In the genomic region with DNA sequence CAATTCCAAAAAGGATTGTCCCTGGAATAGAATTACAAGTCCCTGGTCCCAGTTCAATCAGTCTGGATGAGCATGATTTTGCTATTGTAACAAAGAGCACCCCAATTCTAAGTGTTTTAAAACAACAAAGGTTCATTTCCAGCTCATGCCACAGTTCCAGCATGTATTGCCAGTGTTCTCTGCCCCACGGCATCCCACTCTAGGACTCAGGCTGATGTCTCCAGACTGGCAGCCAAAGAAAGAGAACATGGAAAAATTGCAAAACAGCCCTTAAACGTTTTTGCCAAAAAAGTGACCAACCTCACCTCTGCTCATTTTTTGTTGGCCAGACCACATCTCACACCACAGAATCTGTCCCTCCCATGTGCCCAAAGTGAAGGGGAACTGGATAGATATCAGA, we compare ENCODE assay signal across 19 cellular contexts.
DNase-seq lines count a peak whose midpoint lies in the region; ATAC-seq and TF ChIP-seq lines count a peak whose summit lies in the region.
"Had no signal": no experiment of that assay in that cellular context is flagged by ENCODE, and none has a peak within 500 bp of the region (broad histone marks: within the 10 kb centered on the region; RNA-seq: fewer than 3 reads in every experiment).

No MANE protein-coding gene starts in this region.

- in situ Hi-C loops in GM13977 (cut with MboI; ENCODE audit: low pct_unique_long_range_greater_than_20kb, low sequenced_read_pairs, unreplicated experiment): no loop called here

- intact Hi-C loops in CD4-positive, alpha-beta memory T cell (cut with micrococcal nuclease): no loop called here

- H3K9ac ChIP-seq in DND-41 (ENCODE audit: low read depth, low read length): peak overlapping the region; percentile 44

- peaks cover 21 to 43% (median 34%) of the 10 kb centered on the region in 4 donors for H3K4me1 Mint-ChIP-seq in CD4-positive, alpha-beta memory T cell
- peaks cover 40% of the 10 kb centered on the region for H3K4me1 Mint-ChIP-seq in activated T-cell treated with anti-CD3 and anti-CD28 coated beads, Interleukin-2, amount 50 U/mL, for 4 hours (ENCODE audit: low read depth)
- H3K4me1 Mint-ChIP-seq in progenitor cell of endocrine pancreas (ENCODE audit: low read depth): no peaks in the 10 kb centered on the region
- H3K4me1 Mint-ChIP-seq: GM23338 had no signal

- no peak overlapping the region for H3K4me3 ChIP-seq in CD4-positive, alpha-beta memory T cell (ENCODE audit: low read length in 2 of 2)
- H3K4me3 ChIP-seq in DND-41 (ENCODE audit: low read depth in 1 of 2, low read length in 2 of 2) (no peak overlapping the region), thymus (ENCODE audit: low read length) (no peak overlapping the region)
- H3K4me3 ChIP-seq: GM12878, GM23338, HAP-1, K562, MG63, SJSA1 had no signal

- no peaks in the 10 kb centered on the region for H3K9me3 ChIP-seq in CD4-positive, alpha-beta memory T cell (ENCODE audit: control insufficient read depth in 1 of 2, low read length in 2 of 2)
- peaks cover 8% of the 10 kb centered on the region for H3K9me3 ChIP-seq in DND-41 (ENCODE audit: insufficient read depth, low read length, severe bottlenecking)
- no peaks in the 10 kb centered on the region for H3K9me3 ChIP-seq in thymus (ENCODE audit: control insufficient read depth)
- H3K9me3 ChIP-seq: HAP-1 had no signal

- H3K4me2 ChIP-seq in DND-41 (ENCODE audit: insufficient read depth, low read length): peak overlapping the region; percentile 51
- H3K4me2 ChIP-seq: GM23338 had no signal

- no peak for DNase-seq in CD4-positive, alpha-beta memory T cell
- no peak for DNase-seq in DND-41
- DNase-seq in left lobe of liver (ENCODE audit: low spot score): no peak
- no peak for DNase-seq in activated T-cell treated with anti-CD3 and anti-CD28 coated beads, Interleukin-2, amount 50 U/mL, for 4 hours
- no peak for DNase-seq in GM13977 (ENCODE audit: low spot score)
- no peak for DNase-seq in progenitor cell of endocrine pancreas (ENCODE audit: low spot score, unreplicated experiment)
- DNase-seq: DMS79, MG63, NCI-H1417, NCI-H1694 treated with DMSO at 0.1 percent for 48 hours, NCI-H2081 treated with DMSO at 0.1 percent for 48 hours, NCI-H526 had no signal

- no peaks in the 10 kb centered on the region for H3K36me3 ChIP-seq in CD4-positive, alpha-beta memory T cell (ENCODE audit: insufficient read depth, low read length)
- H3K36me3 ChIP-seq in DND-41 (ENCODE audit: insufficient read depth, low read length) (no peaks in the 10 kb centered on the region), thymus (ENCODE audit: control insufficient read depth, insufficient read depth) (no peaks in the 10 kb centered on the region)
- H3K36me3 ChIP-seq: HAP-1, MG63, SJSA1 had no signal

- peaks cover 8 to 9% of the 10 kb centered on the region in 2 donors for H3K27me3 Mint-ChIP-seq in CD4-positive, alpha-beta memory T cell
- H3K27me3 Mint-ChIP-seq in activated T-cell treated with anti-CD3 and anti-CD28 coated beads, Interleukin-2, amount 50 U/mL, for 4 hours (ENCODE audit: low read depth): peaks cover 6% of the 10 kb centered on the region
- H3K27me3 Mint-ChIP-seq in progenitor cell of endocrine pancreas: peaks cover 3% of the 10 kb centered on the region

- peak overlapping the region in 6 of 7 donors; percentile 19 to 92 (median 64) for H3K27ac Mint-ChIP-seq in CD4-positive, alpha-beta memory T cell
- H3K27ac Mint-ChIP-seq in progenitor cell of endocrine pancreas: no peak overlapping the region
- H3K27ac Mint-ChIP-seq: GM23338 had no signal

- no peak for TF ChIP-seq CTCF in DND-41 (IDR thresholded peaks at IDR 0.05; ENCODE audit: borderline replicate concordance, extremely low read depth, low read length, poor library complexity, severe bottlenecking)
- no peak for TF ChIP-seq CTCF in GM13977 (IDR thresholded peaks at IDR 0.05; ENCODE audit: extremely low read depth, insufficient read depth, missing control alignments)
- no peak for TF ChIP-seq CTCF in progenitor cell of endocrine pancreas (IDR thresholded peaks at IDR 0.05; ENCODE audit: unreplicated experiment)

- peaks cover 0 to 23% (median 8%) of the 10 kb centered on the region in 8 donors for H3K9me3 Mint-ChIP-seq in CD4-positive, alpha-beta memory T cell
- H3K9me3 Mint-ChIP-seq in activated T-cell treated with anti-CD3 and anti-CD28 coated beads, Interleukin-2, amount 50 U/mL, for 4 hours: peaks cover 4% of the 10 kb centered on the region
- H3K9me3 Mint-ChIP-seq in progenitor cell of endocrine pancreas (ENCODE audit: low read depth): peaks cover 6% of the 10 kb centered on the region

- H3K27ac ChIP-seq in CD4-positive, alpha-beta memory T cell (ENCODE audit: low read depth, low read length): no peak overlapping the region
- H3K27ac ChIP-seq in DND-41 (ENCODE audit: low read length) (peak overlapping the region; percentile 92), thymus (ENCODE audit: low read depth) (peak overlapping the region; percentile 68)
- H3K27ac ChIP-seq: SJSA1 had no signal

- H4K20me1 ChIP-seq in DND-41 (ENCODE audit: insufficient read depth, low read length): no peaks in the 10 kb centered on the region

- POLR2A ChIA-PET in CD4-positive, alpha-beta memory T cell (lab: Charles Lee; ENCODE audit: partially characterized antibody): interaction anchor here (1.1 to 1.6 kb wide), 2 partner anchors 20 to 24 kb away, joined by 3 to 6 read pairs; no protein-coding TSS in a partner anchor

- 87% methylated on average over 2 of the region's 2 CpGs for WGBS in thymus

- no peaks in the 10 kb centered on the region for H3K27me3 ChIP-seq in CD4-positive, alpha-beta memory T cell (ENCODE audit: insufficient read depth, low read length)
- H3K27me3 ChIP-seq in DND-41 (ENCODE audit: insufficient read depth, low read length, poor library complexity): no peaks in the 10 kb centered on the region
- H3K27me3 ChIP-seq in thymus (ENCODE audit: control insufficient read depth, insufficient read depth): no peaks in the 10 kb centered on the region
- H3K27me3 ChIP-seq: MG63, SJSA1 had no signal

- CTCF ChIA-PET in CD4-positive, alpha-beta memory T cell (lab: Charles Lee; ENCODE audit: partially characterized antibody): interaction anchor here (1.0 to 3.4 kb wide), 4 partner anchors 25 to 69 kb away, joined by 3 to 13 read pairs (median 4); no protein-coding TSS in a partner anchor

- peak overlapping the region in 6 of 8 donors; percentile 50 to 76 (median 70) for H3K4me3 Mint-ChIP-seq in CD4-positive, alpha-beta memory T cell
- H3K4me3 Mint-ChIP-seq in activated T-cell treated with anti-CD3 and anti-CD28 coated beads, Interleukin-2, amount 50 U/mL, for 4 hours: no peak overlapping the region
- H3K4me3 Mint-ChIP-seq in progenitor cell of endocrine pancreas (ENCODE audit: low read depth): no peak overlapping the region
- H3K4me3 Mint-ChIP-seq: GM23338 had no signal

- H3K4me1 ChIP-seq in CD4-positive, alpha-beta memory T cell (ENCODE audit: insufficient read depth, low read length): peaks cover 40% of the 10 kb centered on the region
- H3K4me1 ChIP-seq in DND-41 (ENCODE audit: insufficient read depth, low read length): peaks cover 48% of the 10 kb centered on the region
- H3K4me1 ChIP-seq in thymus (ENCODE audit: control insufficient read depth, insufficient read depth, low read length): peaks cover 29% of the 10 kb centered on the region
- H3K4me1 ChIP-seq: HAP-1, SJSA1 had no signal

- H3K79me2 ChIP-seq in DND-41 (ENCODE audit: insufficient read depth, low read length): no peaks in the 10 kb centered on the region

- no peaks in the 10 kb centered on the region for H3K36me3 Mint-ChIP-seq in CD4-positive, alpha-beta memory T cell
- H3K36me3 Mint-ChIP-seq in activated T-cell treated with anti-CD3 and anti-CD28 coated beads, Interleukin-2, amount 50 U/mL, for 4 hours (ENCODE audit: insufficient read depth): peaks cover 2% of the 10 kb centered on the region
- H3K36me3 Mint-ChIP-seq in progenitor cell of endocrine pancreas (ENCODE audit: insufficient read depth): no peaks in the 10 kb centered on the region

- H2AFZ ChIP-seq in DND-41 (ENCODE audit: low read depth, low read length): 0 out of 2 replicates have a peak overlapping the region, but pooled peaks have one; percentile 72

- ATAC-seq in DND-41 (ENCODE audit: insufficient read depth, low read depth) (no peak), left lobe of liver (peak; percentile 43)
- no peak for ATAC-seq in activated T-cell treated with anti-CD3 and anti-CD28 coated beads, Interleukin-2, amount 50 U/mL, for 4 hours
- ATAC-seq: GM12878, GM23338, K562, Right ventricle myocardium inferior had no signal

Comparison
In these comparisons a context has a peak if more than half of its experiments do, and no peak if none do; other contexts are left out.
1. H3K4me3 Mint-ChIP-seq: peak in CD4-positive, alpha-beta memory T cell (6 of 8); none in activated T-cell treated with anti-CD3 and anti-CD28 coated beads, Interleukin-2, amount 50 U/mL, for 4 hours (single experiment) and progenitor cell of endocrine pancreas (single experiment).